7 cellular contexts compared by ENCODE assay signal in the genomic region with DNA sequence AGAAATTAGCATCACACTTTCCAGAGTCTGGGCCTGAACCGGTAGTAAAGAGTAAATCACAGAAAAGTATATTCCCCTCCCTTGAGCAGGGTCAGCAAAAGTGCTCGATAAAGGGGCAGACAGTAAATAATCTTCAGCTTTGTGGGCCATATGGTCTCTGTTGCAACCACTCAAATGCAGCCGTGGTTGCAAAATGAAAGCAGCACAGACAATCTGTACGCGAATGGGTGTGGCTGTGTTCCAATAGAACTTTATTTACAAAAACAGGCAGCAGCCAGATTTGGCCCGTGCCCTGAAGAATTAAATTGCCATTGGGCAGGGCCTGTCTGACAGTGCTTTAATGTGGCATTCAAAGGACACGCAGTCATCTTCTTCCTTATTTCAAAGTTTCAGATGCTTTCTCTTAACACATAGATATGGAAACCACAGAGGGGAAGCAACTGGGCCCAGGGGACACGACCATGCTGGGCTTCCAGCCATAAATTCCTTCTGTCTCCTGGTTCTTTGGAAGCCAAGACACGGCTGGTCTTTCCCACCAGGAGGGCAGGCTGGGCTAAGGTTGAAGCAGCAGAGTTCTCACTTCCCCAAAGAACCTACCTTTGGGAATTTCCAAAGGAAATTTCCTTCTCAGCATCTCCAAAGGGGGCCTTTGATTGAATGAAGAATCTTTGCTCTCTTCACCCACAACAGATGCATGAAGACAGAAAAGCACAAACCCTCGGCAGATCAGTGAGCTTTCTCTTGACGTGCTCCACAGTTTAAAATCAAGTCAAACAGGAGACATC.
DNase-seq lines count a peak whose midpoint lies in the region; ATAC-seq and TF ChIP-seq lines count a peak whose summit lies in the region.

No MANE protein-coding gene starts in this region.

- peak overlapping the region; percentile 60 for H3K27ac Mint-ChIP-seq in activated T-helper 17 cell treated with anti-CD3 and anti-CD28 coated beads, Interleukin-2, amount 50 U/mL, for 72 hours
- H3K27ac Mint-ChIP-seq in GM23338, result no peak overlapping the region

- H3K9me2 ChIP-seq in MM.1S (replicated peaks; ENCODE audit: insufficient read depth, low read length) (no peaks in the 10 kb centered on the region), GM23338 (ENCODE audit: insufficient read depth) (peaks cover 2% of the 10 kb centered on the region; the same call in 1 of the 2 replicates)

- peaks cover 9% of the 10 kb centered on the region for H3K4me1 ChIP-seq in MM.1S (ENCODE audit: low read length)
- peaks cover 1 to 2% of the 10 kb centered on the region in 2 donors for H3K4me1 ChIP-seq in uterus
- no peaks in the 10 kb centered on the region; the same call in 1 of the 2 replicates for H3K4me1 ChIP-seq in GM23338 (ENCODE audit: insufficient read depth)

- H3K9me3 Mint-ChIP-seq in activated T-helper 17 cell treated with anti-CD3 and anti-CD28 coated beads, Interleukin-2, amount 50 U/mL, for 72 hours, result no peaks in the 10 kb centered on the region
- H3K9me3 Mint-ChIP-seq in GM23338, result no peaks in the 10 kb centered on the region

- H3K27me3 ChIP-seq in MM.1S (replicated peaks; ENCODE audit: insufficient read depth, low read length), result no peaks in the 10 kb centered on the region
- H3K27me3 ChIP-seq in layer of hippocampus (ENCODE audit: control insufficient read depth, insufficient read depth, low read length), result no peaks in the 10 kb centered on the region
- H3K27me3 ChIP-seq in uterus, result no peaks in the 10 kb centered on the region
- H3K27me3 ChIP-seq in GM23338 (ENCODE audit: insufficient read depth), result no peaks in the 10 kb centered on the region

- peak overlapping the region; percentile 46 for H3K4me3 Mint-ChIP-seq in activated T-helper 17 cell treated with anti-CD3 and anti-CD28 coated beads, Interleukin-2, amount 50 U/mL, for 72 hours
- no peak overlapping the region for H3K4me3 Mint-ChIP-seq in GM23338

- H3K27me3 Mint-ChIP-seq in activated T-helper 17 cell treated with anti-CD3 and anti-CD28 coated beads, Interleukin-2, amount 50 U/mL, for 72 hours, result peaks cover 9% of the 10 kb centered on the region
- peaks cover 8% of the 10 kb centered on the region for H3K27me3 Mint-ChIP-seq in GM23338 (ENCODE audit: insufficient read depth, low read depth, poor library complexity)

- H3K36me3 ChIP-seq in MM.1S (replicated peaks; ENCODE audit: insufficient read depth, low read length), result no peaks in the 10 kb centered on the region
- no peaks in the 10 kb centered on the region for H3K36me3 ChIP-seq in uterus
- no peaks in the 10 kb centered on the region for H3K36me3 ChIP-seq in GM23338 (ENCODE audit: insufficient read depth)

- H3K27ac ChIP-seq in MM.1S (ENCODE audit: low read length) (no peak overlapping the region), layer of hippocampus (ENCODE audit: low read depth, low read length) (peak overlapping the region; percentile 89), uterus (peak overlapping the region; percentile 61 to 79), GM23338 (ENCODE audit: low read depth) (no peak overlapping the region)

- peak; percentile 59 for DNase-seq in GM12865 (ENCODE audit: low read depth)
- DNase-seq in MM.1S, result peak; percentile 48
- peak; percentile 58 to 73 for DNase-seq in uterus
- DNase-seq in GM23338 (ENCODE audit: low spot score), result no peak

- no peaks in the 10 kb centered on the region for H3K36me3 Mint-ChIP-seq in activated T-helper 17 cell treated with anti-CD3 and anti-CD28 coated beads, Interleukin-2, amount 50 U/mL, for 72 hours (ENCODE audit: low read depth)
- no peaks in the 10 kb centered on the region for H3K36me3 Mint-ChIP-seq in GM23338 (ENCODE audit: low read depth)

- TF ChIP-seq CTCF in GM12865 (IDR thresholded peaks at IDR 0.05; ENCODE audit: insufficient read depth, low read depth, low read length, missing control alignments) (no peak), MM.1S (IDR thresholded peaks at IDR 0.05; ENCODE audit: low read length) (no peak), uterus (IDR thresholded peaks at IDR 0.05) (no peak), GM23338 (conservative IDR thresholded peaks at IDR 0.05; ENCODE audit: low read depth in 2 of 2) (no peak)

- H3K9ac ChIP-seq in MM.1S (ENCODE audit: low read length), result no peak overlapping the region

- H3K4me1 Mint-ChIP-seq in activated T-helper 17 cell treated with anti-CD3 and anti-CD28 coated beads, Interleukin-2, amount 50 U/mL, for 72 hours, result peaks cover 17% of the 10 kb centered on the region
- H3K4me1 Mint-ChIP-seq in GM23338, result peaks cover 25% of the 10 kb centered on the region

- H2AFZ ChIP-seq in MM.1S (ENCODE audit: low read length) (peak overlapping the region; percentile 33; the same call in 1 of the 2 replicates), GM23338 (no peak overlapping the region)

- H3K79me2 ChIP-seq in MM.1S (ENCODE audit: low read length) (no peaks in the 10 kb centered on the region), GM23338 (replicated peaks; ENCODE audit: insufficient read depth) (no peaks in the 10 kb centered on the region)

- H3K4me2 ChIP-seq in MM.1S (ENCODE audit: low read depth, low read length), result peak overlapping the region; percentile 44; the same call in 1 of the 2 replicates
- H3K4me2 ChIP-seq in GM23338, result no peak overlapping the region

- H3K9me3 ChIP-seq in MM.1S (replicated peaks; ENCODE audit: insufficient read depth, low read length) (no peaks in the 10 kb centered on the region), uterus (no peaks in the 10 kb centered on the region)

- H3F3A ChIP-seq in MM.1S (ENCODE audit: insufficient read depth, low read length) (0 out of 2 replicates have a peak, but pooled peaks cover 2% of the 10 kb centered on the region), GM23338 (replicated peaks; ENCODE audit: low read depth) (no peaks in the 10 kb centered on the region)

- ATAC-seq in activated T-helper 17 cell treated with anti-CD3 and anti-CD28 coated beads, Interleukin-2, amount 50 U/mL, for 72 hours (replicated peaks), result no peak
- ATAC-seq in HG02981 (IDR thresholded peaks at IDR 0.05; ENCODE audit: unreplicated experiment) (no peak), GM23338 (no peak)

- H4K20me1 ChIP-seq in MM.1S (ENCODE audit: insufficient read depth, low read length) (no peaks in the 10 kb centered on the region), GM23338 (replicated peaks; ENCODE audit: insufficient read depth) (no peaks in the 10 kb centered on the region)

- H3K4me3 ChIP-seq in GM12865 (ENCODE audit: low read depth, low read length) (no peak overlapping the region), MM.1S (ENCODE audit: low read length) (0 out of 2 replicates have a peak overlapping the region, but pooled peaks have one; percentile 5), uterus (peak overlapping the region in 1 of 2 donors; percentile 7), GM23338 (no peak overlapping the region)

- intact Hi-C loops in uterus (cut with DNase I; ENCODE audit: low total_unique reads), result no loop called here

- TF ChIP-seq POLR2A in uterus (IDR thresholded peaks at IDR 0.05), result no peak

TF ChIP-seq in GM23338, 12 proteins besides CTCF, POLR2A, EP300 and RAD21 (continues in another document):
- no peak for TF ChIP-seq STAT1 (IDR thresholded peaks at IDR 0.05; ENCODE audit: unreplicated experiment)
- TF ChIP-seq, protein P1, sequence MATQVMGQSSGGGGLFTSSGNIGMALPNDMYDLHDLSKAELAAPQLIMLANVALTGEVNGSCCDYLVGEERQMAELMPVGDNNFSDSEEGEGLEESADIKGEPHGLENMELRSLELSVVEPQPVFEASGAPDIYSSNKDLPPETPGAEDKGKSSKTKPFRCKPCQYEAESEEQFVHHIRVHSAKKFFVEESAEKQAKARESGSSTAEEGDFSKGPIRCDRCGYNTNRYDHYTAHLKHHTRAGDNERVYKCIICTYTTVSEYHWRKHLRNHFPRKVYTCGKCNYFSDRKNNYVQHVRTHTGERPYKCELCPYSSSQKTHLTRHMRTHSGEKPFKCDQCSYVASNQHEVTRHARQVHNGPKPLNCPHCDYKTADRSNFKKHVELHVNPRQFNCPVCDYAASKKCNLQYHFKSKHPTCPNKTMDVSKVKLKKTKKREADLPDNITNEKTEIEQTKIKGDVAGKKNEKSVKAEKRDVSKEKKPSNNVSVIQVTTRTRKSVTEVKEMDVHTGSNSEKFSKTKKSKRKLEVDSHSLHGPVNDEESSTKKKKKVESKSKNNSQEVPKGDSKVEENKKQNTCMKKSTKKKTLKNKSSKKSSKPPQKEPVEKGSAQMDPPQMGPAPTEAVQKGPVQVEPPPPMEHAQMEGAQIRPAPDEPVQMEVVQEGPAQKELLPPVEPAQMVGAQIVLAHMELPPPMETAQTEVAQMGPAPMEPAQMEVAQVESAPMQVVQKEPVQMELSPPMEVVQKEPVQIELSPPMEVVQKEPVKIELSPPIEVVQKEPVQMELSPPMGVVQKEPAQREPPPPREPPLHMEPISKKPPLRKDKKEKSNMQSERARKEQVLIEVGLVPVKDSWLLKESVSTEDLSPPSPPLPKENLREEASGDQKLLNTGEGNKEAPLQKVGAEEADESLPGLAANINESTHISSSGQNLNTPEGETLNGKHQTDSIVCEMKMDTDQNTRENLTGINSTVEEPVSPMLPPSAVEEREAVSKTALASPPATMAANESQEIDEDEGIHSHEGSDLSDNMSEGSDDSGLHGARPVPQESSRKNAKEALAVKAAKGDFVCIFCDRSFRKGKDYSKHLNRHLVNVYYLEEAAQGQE (IDR thresholded peaks at IDR 0.05; ENCODE audit: unreplicated experiment), result no peak
- no peak for TF ChIP-seq EZH2 (IDR thresholded peaks at IDR 0.05; ENCODE audit: low read depth, unreplicated experiment)
- no peak for TF ChIP-seq POLR2AphosphoS5 (IDR thresholded peaks at IDR 0.05; ENCODE audit: low read depth)
- no peak for TF ChIP-seq ZNF114 (CRISPR knock-in tag; IDR thresholded peaks at IDR 0.05)

Comparison
In these comparisons a context has a peak if more than half of its experiments do, and no peak if none do; other contexts are left out.
1. H3K27ac ChIP-seq: peak in layer of hippocampus (single experiment) and uterus (2 of 2); none in MM.1S (single experiment) and GM23338 (single experiment).